ENCODE assay signal across 21 cellular contexts in genomic region chr1:183862967-183863366, GRCh38.
"Had no signal": no experiment of that assay in that cellular context is flagged by ENCODE, and none has a peak within 500 bp of the region (broad histone marks: within the 10 kb centered on the region; RNA-seq: fewer than 3 reads in every experiment).

No MANE protein-coding gene starts in this region.

- H3K36me3 Mint-ChIP-seq: natural killer cell treated with Interleukin-12 subunit alpha and Interleukin-12 subunit beta and Interleukin-15 and Interleukin-18, amount 100 ng/mL, for 72 hours had no signal

- ATAC-seq: activated naive CD8-positive, alpha-beta T cell treated with anti-CD3 and anti-CD28 coated beads, Interleukin-2, amount 50 U/mL, for 24 hours; effector memory CD8-positive, alpha-beta T cell; esophagus mucosa; mucosa of descending colon; natural killer cell treated with Interleukin-12 subunit alpha and Interleukin-12 subunit beta and Interleukin-15 and Interleukin-18, amount 100 ng/mL, for 72 hours; SK-N-SH treated with all-trans-retinoic acid at 6 μM for 48 hours; T-helper 17 cell had no signal

- DNase-seq: activated CD4-positive, alpha-beta memory T cell treated with anti-CD3 and anti-CD28 coated beads, Interleukin-2, amount 10 ng/mL, durations not matched to agents 7 days and 5 days; activated CD4-positive, alpha-beta T cell treated with anti-CD3 and anti-CD28 coated beads, Interleukin-2, amount 10 ng/mL, durations not matched to agents 24 days and 14 days; activated CD4-positive, CD25-positive, alpha-beta regulatory T cell treated with anti-CD3 and anti-CD28 coated beads, Interleukin-2, amount 50 U/mL, for 72 hours; activated CD8-positive, alpha-beta memory T cell treated with anti-CD3 and anti-CD28 coated beads, Interleukin-2, amount 50 U/mL, for 48 hours; activated gamma-delta T cell treated with Interleukin-2 at 50 U/mL for 16 hours; activated naive CD4-positive, alpha-beta T cell treated with anti-CD3 and anti-CD28 coated beads, Interleukin-2, amount 50 U/mL, for 16 hours; activated naive CD8-positive, alpha-beta T cell treated with anti-CD3 and anti-CD28 coated beads, Interleukin-2, amount 50 U/mL, for 24 hours; activated T-cell treated with anti-CD3 and anti-CD28 coated beads, Interleukin-2, amount 50 U/mL, for 24 hours; effector memory CD8-positive, alpha-beta T cell; foreskin melanocyte; heart right ventricle; left ventricle myocardium inferior; mesendoderm; mucosa of descending colon; stimulated activated CD4-positive, alpha-beta T cell treated with anti-CD3 and anti-CD28 coated beads, Interleukin-1b, Interleukin-23, amount 100 ng/mL, for 48 hours; stimulated activated naive CD4-positive, alpha-beta T cell treated with Interleukin-2 at 50 U/mL for 16 hours; T-helper 17 cell; trophoblast cell had no signal

- H3K9me3 Mint-ChIP-seq: activated CD4-positive, alpha-beta memory T cell treated with anti-CD3 and anti-CD28 coated beads, Interleukin-2, amount 10 ng/mL, durations not matched to agents 7 days and 5 days; activated CD4-positive, alpha-beta T cell treated with anti-CD3 and anti-CD28 coated beads, Interleukin-2, amount 10 ng/mL, durations not matched to agents 24 days and 14 days; activated naive CD8-positive, alpha-beta T cell treated with anti-CD3 and anti-CD28 coated beads, Interleukin-2, amount 50 U/mL, for 24 hours; activated T-cell treated with anti-CD3 and anti-CD28 coated beads, Interleukin-2, amount 50 U/mL, for 24 hours; effector memory CD8-positive, alpha-beta T cell; natural killer cell treated with Interleukin-12 subunit alpha and Interleukin-12 subunit beta and Interleukin-15 and Interleukin-18, amount 100 ng/mL, for 72 hours had no signal

- H3K27ac Mint-ChIP-seq: activated CD4-positive, alpha-beta memory T cell treated with anti-CD3 and anti-CD28 coated beads, Interleukin-2, amount 10 ng/mL, durations not matched to agents 7 days and 5 days; activated CD4-positive, alpha-beta T cell treated with anti-CD3 and anti-CD28 coated beads, Interleukin-2, amount 10 ng/mL, durations not matched to agents 24 days and 14 days; activated naive CD8-positive, alpha-beta T cell treated with anti-CD3 and anti-CD28 coated beads, Interleukin-2, amount 50 U/mL, for 24 hours; activated T-cell treated with anti-CD3 and anti-CD28 coated beads, Interleukin-2, amount 50 U/mL, for 24 hours; effector memory CD8-positive, alpha-beta T cell; natural killer cell treated with Interleukin-12 subunit alpha and Interleukin-12 subunit beta and Interleukin-15 and Interleukin-18, amount 100 ng/mL, for 72 hours; T-helper 17 cell had no signal

- H3K27me3 Mint-ChIP-seq: activated CD4-positive, alpha-beta memory T cell treated with anti-CD3 and anti-CD28 coated beads, Interleukin-2, amount 10 ng/mL, durations not matched to agents 7 days and 5 days; activated CD4-positive, alpha-beta T cell treated with anti-CD3 and anti-CD28 coated beads, Interleukin-2, amount 10 ng/mL, durations not matched to agents 24 days and 14 days; activated naive CD8-positive, alpha-beta T cell treated with anti-CD3 and anti-CD28 coated beads, Interleukin-2, amount 50 U/mL, for 24 hours; activated T-cell treated with anti-CD3 and anti-CD28 coated beads, Interleukin-2, amount 50 U/mL, for 24 hours; effector memory CD8-positive, alpha-beta T cell; T-helper 17 cell had no signal

- H3K4me3 Mint-ChIP-seq: activated CD4-positive, alpha-beta memory T cell treated with anti-CD3 and anti-CD28 coated beads, Interleukin-2, amount 10 ng/mL, durations not matched to agents 7 days and 5 days; activated CD4-positive, alpha-beta T cell treated with anti-CD3 and anti-CD28 coated beads, Interleukin-2, amount 10 ng/mL, durations not matched to agents 24 days and 14 days; activated naive CD8-positive, alpha-beta T cell treated with anti-CD3 and anti-CD28 coated beads, Interleukin-2, amount 50 U/mL, for 24 hours; activated T-cell treated with anti-CD3 and anti-CD28 coated beads, Interleukin-2, amount 50 U/mL, for 24 hours; effector memory CD8-positive, alpha-beta T cell; natural killer cell treated with Interleukin-12 subunit alpha and Interleukin-12 subunit beta and Interleukin-15 and Interleukin-18, amount 100 ng/mL, for 72 hours; T-helper 17 cell had no signal

- H3K4me1 Mint-ChIP-seq: activated CD4-positive, alpha-beta memory T cell treated with anti-CD3 and anti-CD28 coated beads, Interleukin-2, amount 10 ng/mL, durations not matched to agents 7 days and 5 days; activated CD4-positive, alpha-beta T cell treated with anti-CD3 and anti-CD28 coated beads, Interleukin-2, amount 10 ng/mL, durations not matched to agents 24 days and 14 days; activated naive CD8-positive, alpha-beta T cell treated with anti-CD3 and anti-CD28 coated beads, Interleukin-2, amount 50 U/mL, for 24 hours; T-helper 17 cell had no signal
